8 cellular contexts compared by ENCODE assay signal in the genomic region with DNA sequence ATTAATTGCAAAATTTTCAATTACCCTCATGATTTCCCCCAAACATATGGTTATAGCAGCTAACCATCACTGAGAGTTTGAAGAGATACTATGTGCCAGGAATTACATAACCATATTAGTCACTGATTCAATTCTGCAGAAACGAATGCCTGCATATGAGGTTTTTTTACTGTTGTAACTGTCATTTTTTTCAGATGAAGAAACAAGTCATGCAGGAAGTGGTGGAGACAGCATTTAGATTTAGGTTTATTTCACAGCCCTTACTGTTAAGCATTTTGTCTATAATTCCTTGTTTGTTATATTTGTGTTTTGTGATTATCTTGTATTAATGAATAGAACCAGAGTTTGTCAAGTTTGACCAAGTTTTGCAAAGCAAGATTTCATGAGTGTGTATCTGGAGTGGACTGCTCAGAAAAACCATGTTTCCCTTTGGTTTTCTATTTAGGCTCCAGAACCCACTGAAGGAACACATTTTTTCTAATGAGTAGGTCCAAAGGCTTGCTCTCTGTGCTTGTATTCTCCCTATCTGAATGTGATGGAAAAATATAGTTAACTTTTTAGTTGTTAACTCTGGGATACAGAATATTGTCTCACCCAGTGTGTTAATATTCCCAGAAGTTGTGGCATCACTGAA.
DNase-seq lines count a peak whose midpoint lies in the region.
"Had no signal": no experiment of that assay in that cellular context is flagged by ENCODE, and none has a peak within 500 bp of the region (broad histone marks: within the 10 kb centered on the region; RNA-seq: fewer than 3 reads in every experiment).

No MANE protein-coding gene starts in this region.

- DNase-seq in HS-27A (ENCODE audit: low read depth), result peak; percentile 64
- DNase-seq in SIG-M5 treated with dmso at 0.1 percent for 504 hours (lab: John Stamatoyannopoulos, UW; ENCODE audit: unreplicated experiment), result peak; percentile 93
- DNase-seq in fibroblast of peridontal ligament (ENCODE audit: extremely low read depth), result peak; percentile 86
- peak; percentile 74 for DNase-seq in stromal cell of bone marrow (ENCODE audit: low read depth)
- no peak for DNase-seq in NCI-H82 treated with DMSO at 0.1 percent for 48 hours (lab: John Stamatoyannopoulos, UW; ENCODE audit: unreplicated experiment)
- DNase-seq in activated gamma-delta T cell treated with Interleukin-2 at 50 U/mL for 16 hours, result no peak
- DNase-seq in activated CD8-positive, alpha-beta memory T cell treated with anti-CD3 and anti-CD28 coated beads, Interleukin-2, amount 50 U/mL, for 4 hours, result no peak
- DNase-seq: NCI-H1092 had no signal

Comparison
In these comparisons a context has a peak if more than half of its experiments do, and no peak if none do; other contexts are left out.
1. DNase-seq: peak in HS-27A (single experiment), SIG-M5 treated with dmso at 0.1 percent for 504 hours (single experiment), fibroblast of peridontal ligament (single experiment) and stromal cell of bone marrow (single experiment); none in NCI-H82 treated with DMSO at 0.1 percent for 48 hours (single experiment), activated gamma-delta T cell treated with Interleukin-2 at 50 U/mL for 16 hours (single experiment) and activated CD8-positive, alpha-beta memory T cell treated with anti-CD3 and anti-CD28 coated beads, Interleukin-2, amount 50 U/mL, for 4 hours (single experiment).